ENCODE assay signal across 24 cellular contexts in the genomic region with DNA sequence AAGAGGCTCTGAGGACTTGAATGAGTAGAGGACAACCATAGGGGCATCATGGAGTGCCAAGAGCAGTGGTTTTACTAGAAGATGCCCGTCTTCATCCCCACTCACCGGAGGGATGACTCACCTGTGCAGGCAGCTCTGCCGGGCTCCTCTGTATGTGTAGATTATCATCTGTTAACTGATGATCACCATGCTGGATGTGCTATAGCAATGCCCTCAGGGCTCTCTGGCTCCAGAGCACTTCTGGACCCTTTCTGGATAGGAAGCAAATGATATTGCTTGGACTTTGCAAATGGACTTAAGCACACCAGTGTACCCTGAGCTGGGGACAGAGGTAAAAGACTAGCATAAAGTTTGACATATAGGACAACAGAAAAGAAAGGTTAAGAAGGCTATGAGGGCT. TPM values are rescaled to one million over a fixed set of nuclear protein-coding genes. Genes with fewer than 3 reads are reported as not detected.
DNase-seq lines count a peak whose midpoint lies in the region; ATAC-seq, FAIRE-seq and TF ChIP-seq lines count a peak whose summit lies in the region.
"Had no signal": no experiment of that assay in that cellular context is flagged by ENCODE, and none has a peak within 500 bp of the region (broad histone marks: within the 10 kb centered on the region; RNA-seq: fewer than 3 reads in every experiment).

No MANE protein-coding gene starts in this region.

- 59 to 84% (median 69%) methylated on average over 3 of the region's 3 CpGs for WGBS in small intestine, 3 donors

- FAIRE-seq in small intestine (lab: Jason Lieb, UNC): no peak
- FAIRE-seq: H1 had no signal

- peak overlapping the region; percentile 4 for H3K4me3 Mint-ChIP-seq in Calu3 (ENCODE audit: low read depth, unreplicated experiment)
- H3K4me3 Mint-ChIP-seq: CD8-positive, alpha-beta T cell had no signal

- H3K9me3 ChIP-seq in small intestine (ENCODE audit: control insufficient read depth, low read depth): no peaks in the 10 kb centered on the region
- H3K9me3 ChIP-seq: neutrophil had no signal

- H3K4me1 Mint-ChIP-seq in Calu3 (ENCODE audit: low read depth, unreplicated experiment): peaks cover 39% of the 10 kb centered on the region

- CTCF ChIA-PET in Calu3 (lab: Charles Lee) (interaction anchor here (0.5 kb wide), 1 partner anchor 25 kb away, joined by 4 read pairs; no protein-coding TSS in a partner anchor), GM10248 (lab: Yijun Ruan, JAX) (no interaction called here)

- H3K36me3 Mint-ChIP-seq in Calu3 (ENCODE audit: insufficient read depth, unreplicated experiment): peaks cover 12% of the 10 kb centered on the region

- H3K27ac ChIP-seq in small intestine (ENCODE audit: low read depth in 1 of 2, low read length in 1 of 2): no peak overlapping the region
- H3K27ac ChIP-seq: KMS-11, neutrophil, SK-N-MC had no signal

- H3K27me3 ChIP-seq in small intestine (ENCODE audit: control insufficient read depth in 2 of 2, insufficient read depth in 2 of 2, low read length in 2 of 2): no peaks in the 10 kb centered on the region
- H3K27me3 ChIP-seq: heart left ventricle, neutrophil had no signal

- H3K4me3 ChIP-seq in epithelial cell of esophagus (ENCODE audit: low read length): no peak overlapping the region
- H3K4me3 ChIP-seq in small intestine (ENCODE audit: low read depth in 1 of 2, low read length in 2 of 2): no peak overlapping the region
- H3K4me3 ChIP-seq: heart left ventricle, lung, SK-N-MC had no signal

- POLR2A ChIA-PET in GM10248 (lab: Yijun Ruan, JAX): no interaction called here

- BruUV-seq in Calu3 (replicated peaks; lab: Mats Ljungman, UMichigan): no TSS peak

- no peak for ATAC-seq in HG02610 (IDR thresholded peaks at IDR 0.05; ENCODE audit: unreplicated experiment)
- ATAC-seq: activated naive CD4-positive, alpha-beta T cell treated with anti-CD3 and anti-CD28 coated beads, Interleukin-2, amount 50 U/mL, for 72 hours; CD8-positive, alpha-beta T cell; heart left ventricle; Panc1 had no signal

- peaks cover 3 to 4% of the 10 kb centered on the region in 2 donors for H3K4me1 ChIP-seq in small intestine (ENCODE audit: control insufficient read depth in 2 of 2, insufficient read depth in 1 of 2, low read depth in 1 of 2, low read length in 1 of 2)

- peak overlapping the region; percentile 91 for H3K27ac Mint-ChIP-seq in Calu3 (ENCODE audit: unreplicated experiment)
- H3K27ac Mint-ChIP-seq: activated naive CD4-positive, alpha-beta T cell treated with anti-CD3 and anti-CD28 coated beads, Interleukin-2, amount 50 U/mL, for 72 hours; CD8-positive, alpha-beta T cell had no signal

- no peaks in the 10 kb centered on the region for H3K36me3 ChIP-seq in small intestine (ENCODE audit: control insufficient read depth in 2 of 2, insufficient read depth in 2 of 2, low read length in 2 of 2)
- H3K36me3 ChIP-seq: heart left ventricle, neutrophil had no signal

- TF ChIP-seq CTCF in Calu3 (IDR thresholded peaks at IDR 0.05; ENCODE audit: unreplicated experiment) (no peak), epithelial cell of esophagus (IDR thresholded peaks at IDR 0.05; ENCODE audit: insufficient read depth, low read depth, low read length, missing control alignments) (no peak), GM10248 (IDR thresholded peaks at IDR 0.05; ENCODE audit: control extremely low read depth, extremely low read depth, low read depth, missing control alignments) (no peak)

- intact Hi-C loops in Calu3 (cut with micrococcal nuclease; ENCODE audit: unreplicated experiment): loop anchor here (5.0 kb wide), 1 partner anchor 104 kb away; no protein-coding TSS in a partner anchor

- H3K27me3 Mint-ChIP-seq in Calu3 (ENCODE audit: unreplicated experiment): no peaks in the 10 kb centered on the region

- DNase-seq in Calu3 (no peak), NCI-H69 (lab: John Stamatoyannopoulos, UW) (peak; percentile 5), epithelial cell of esophagus (ENCODE audit: low read depth) (peak; percentile 74), small intestine (peak; percentile 66), GM10248 (ENCODE audit: extremely low spot score) (no peak), NCI-H524 treated with DMSO at 0.1 percent for 48 hours (lab: John Stamatoyannopoulos, UW) (no peak)
- DNase-seq: activated CD4-positive, CD25-positive, alpha-beta regulatory T cell; activated T-cell treated with anti-CD3 and anti-CD28 coated beads, Interleukin-2, amount 50 U/mL, for 48 hours; CD8-positive, alpha-beta T cell; DMS79 treated with DMSO at 0.1 percent for 48 hours; effector CD8-positive, alpha-beta T cell; heart left ventricle; NCI-H1048; NCI-H1930; NCI-H2227 treated with DMSO at 0.1 percent for 48 hours; retina had no signal

- no peaks in the 10 kb centered on the region for H3K9me3 Mint-ChIP-seq in Calu3 (ENCODE audit: low read depth, unreplicated experiment)

RNA-seq across cellular contexts. Expression of a gene that starts 10.2 kb away (rescaled TPM):
- 103 and 105 TPM in 2 replicates for total RNA-seq in Calu3 (2022)
- polyA plus RNA-seq in small intestine: 10 to 100 TPM in 2 of 3 donors, 1 to 10 TPM in 1; 6.0 to 77.5 (median 13.5) TPM

Comparison
In these comparisons a context has a peak if more than half of its experiments do, and no peak if none do; other contexts are left out.
1. DNase-seq: peak in NCI-H69 (single experiment), epithelial cell of esophagus (single experiment) and small intestine (single experiment); none in Calu3 (single experiment), GM10248 (single experiment) and NCI-H524 treated with DMSO at 0.1 percent for 48 hours (single experiment).